Comparison of ENCODE assay signal across 25 cellular contexts in genomic region chr17:13329421-13329820, GRCh38.
"Had no signal": no experiment of that assay in that cellular context is flagged by ENCODE, and none has a peak within 500 bp of the region (broad histone marks: within the 10 kb centered on the region; RNA-seq: fewer than 3 reads in every experiment).

No MANE protein-coding gene starts in this region.

- DNase-seq: stimulated activated CD4-positive, alpha-beta T cell treated with anti-CD3 and anti-CD28 coated beads, Interleukin-2, amount 100 ng/mL, for 48 hours; stimulated activated CD4-positive, alpha-beta T cell treated with anti-CD3 and anti-CD28 coated beads, Interleukin-4, amount 100 ng/mL, for 1 hour; stimulated activated CD4-positive, alpha-beta T cell treated with anti-CD3 and anti-CD28 coated beads, Interleukin-4, amount 100 ng/mL, for 24 hours; stimulated activated CD4-positive, alpha-beta T cell treated with anti-CD3 and anti-CD28 coated beads, Interleukin-4, amount 100 ng/mL, for 4 hours; stimulated activated CD8-positive, alpha-beta memory T cell treated with anti-CD3 and anti-CD28 coated beads, Interleukin-4, amount 100 ng/mL, for 48 hours; stimulated activated naive B cell treated with anti-CD40 and anti-IgM and Interleukin-4, amounts not matched to agents 10 μg/mL and 1 μg/mL and 100 μg/mL, for 72 hours; stimulated activated naive CD4-positive, alpha-beta T cell; stimulated activated naive CD4-positive, alpha-beta T cell treated with Interleukin-2 at 50 U/mL for 16 hours; stimulated activated naive CD8-positive, alpha-beta T cell treated with anti-CD3 and anti-CD28 coated beads, Interleukin-15, amount 100 ng/mL, for 72 hours; stimulated activated naive CD8-positive, alpha-beta T cell treated with anti-CD3 and anti-CD28 coated beads, Interleukin-15, Interleukin-2, amounts not matched to agents 100 U/mL and 50 U/mL, for 24 hours; stomach; substantia nigra; testis; thyroid gland; tibial artery; transverse colon; upper lobe of left lung; upper lobe of right lung; uterus had no signal

- H3K4me1 ChIP-seq: stomach, suprapubic skin, testis, thyroid gland, tibial artery, tibial nerve, transverse colon, upper lobe of left lung, upper lobe of right lung, uterus, vagina had no signal

- H3K27ac ChIP-seq: stomach, suprapubic skin, testis, thoracic aorta, thyroid gland, tibial artery, tibial nerve, transverse colon, upper lobe of left lung, upper lobe of right lung, uterus, vagina had no signal

- H3K36me3 ChIP-seq: stomach, suprapubic skin, thoracic aorta, thyroid gland, tibial artery, tibial nerve, transverse colon, upper lobe of left lung, upper lobe of right lung, uterus, vagina had no signal

- H3K9me3 ChIP-seq: stomach, suprapubic skin, testis, thoracic aorta, thyroid gland, tibial artery, tibial nerve, transverse colon, upper lobe of left lung, upper lobe of right lung, uterus, vagina had no signal

- H3K27me3 ChIP-seq: stomach, suprapubic skin, testis, thyroid gland, tibial artery, tibial nerve, transverse colon, upper lobe of left lung, upper lobe of right lung, uterus, vagina had no signal

- H3K4me3 ChIP-seq: stomach, suprapubic skin, testis, thoracic aorta, thyroid gland, tibial artery, tibial nerve, transverse colon, upper lobe of left lung, upper lobe of right lung, uterus, vagina had no signal

- ATAC-seq: stimulated activated effector memory CD8-positive, alpha-beta T cell treated with anti-CD3 and anti-CD28 coated beads, Interleukin-12 subunit alpha, Interleukin-12 subunit beta, amount 100 ng/mL, for 72 hours; stimulated activated memory B cell treated with anti-CD40 and anti-IgM and Interleukin-4, amounts not matched to agents 10 μg/mL and 1 μg/mL and 100 μg/mL, for 72 hours; stimulated activated naive B cell treated with anti-CD40 and anti-IgM and Interleukin-4, amounts not matched to agents 10 μg/mL and 1 μg/mL and 100 μg/mL, for 72 hours; stimulated activated naive CD8-positive, alpha-beta T cell treated with anti-CD3 and anti-CD28 coated beads, Interleukin-15, amount 100 ng/mL, for 72 hours; stimulated activated naive CD8-positive, alpha-beta T cell treated with anti-CD3 and anti-CD28 coated beads, Interleukin-15, Interleukin-2, amounts not matched to agents 100 U/mL and 50 U/mL, for 24 hours; upper lobe of right lung had no signal
